ENCODE assay signal across 28 cellular contexts in the genomic region with DNA sequence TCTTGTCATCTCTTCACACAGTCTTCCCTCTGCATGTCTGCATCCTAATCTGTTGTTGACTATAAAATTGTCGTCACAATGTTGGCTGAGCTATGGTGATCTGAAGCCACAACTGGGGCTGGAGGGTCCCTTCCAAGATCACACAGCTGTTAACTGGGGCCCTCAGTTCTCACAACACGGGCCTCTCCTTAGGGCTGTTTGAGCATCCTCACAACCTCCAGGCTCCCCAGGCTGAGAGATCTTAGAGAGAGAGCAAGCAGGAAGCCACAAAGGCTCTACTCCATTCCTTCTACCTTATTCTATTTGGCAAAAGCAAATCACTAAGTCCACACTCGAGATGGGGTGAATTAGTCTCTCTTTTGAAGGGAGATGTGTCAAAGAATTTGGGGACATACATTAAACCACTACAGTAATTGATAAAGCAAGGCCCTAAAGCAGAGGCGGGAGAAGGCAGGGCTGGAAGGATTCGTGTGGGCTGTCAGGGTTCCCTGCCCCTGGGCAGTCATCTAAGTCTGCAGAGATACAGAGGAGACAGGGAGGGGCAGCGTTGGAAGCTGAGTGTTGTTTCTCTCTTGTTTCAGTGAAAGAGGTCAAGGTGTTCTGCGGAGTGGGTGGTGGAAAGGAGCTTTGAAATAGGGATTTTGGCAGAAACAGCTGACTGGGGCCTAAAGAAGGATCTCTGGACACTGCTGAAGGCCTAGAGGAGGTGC. TPM values are rescaled to one million over a fixed set of nuclear protein-coding genes. Genes with fewer than 3 reads are reported as not detected.
"Had no signal": no experiment of that assay in that cellular context is flagged by ENCODE, and none has a peak within 500 bp of the region (broad histone marks: within the 10 kb centered on the region; RNA-seq: fewer than 3 reads in every experiment).

No MANE protein-coding gene starts in this region.

- H3K27ac ChIP-seq: coronary artery, esophagus muscularis mucosa, foreskin keratinocyte, gastroesophageal sphincter, heart left ventricle, hepatocyte, left lung, pancreas, skin epidermis, thoracic aorta, tibial nerve, upper lobe of left lung, uterus had no signal

- DNase-seq: dermis blood vessel endothelial cell; effector memory CD4-positive, alpha-beta T cell; foreskin keratinocyte; heart left ventricle; left cardiac atrium; left lung; mesendoderm; naive thymus-derived CD8-positive, alpha-beta T cell; occipital lobe; pancreas; stimulated activated CD4-positive, alpha-beta T cell treated with anti-CD3 and anti-CD28 coated beads, Interleukin-15, amount 100 ng/mL, for 24 hours; stimulated activated CD4-positive, alpha-beta T cell treated with anti-CD3 and anti-CD28 coated beads, Interleukin-2, amount 100 ng/mL, for 48 hours; stimulated activated naive B cell treated with anti-CD40 and anti-IgM and Interleukin-4, amounts not matched to agents 10 μg/mL and 1 μg/mL and 100 μg/mL, for 72 hours; upper lobe of left lung; uterus had no signal

- H3K4me2 ChIP-seq: hepatocyte had no signal

- H3K9me3 ChIP-seq: pancreas, thoracic aorta, upper lobe of left lung, uterus had no signal

- H2AFZ ChIP-seq: hepatocyte had no signal

- H3K36me3 ChIP-seq: esophagus muscularis mucosa, gastroesophageal sphincter, heart left ventricle, left lung, pancreas, thoracic aorta, tibial nerve, upper lobe of left lung, uterus had no signal

- H3K4me3 ChIP-seq: coronary artery, esophagus muscularis mucosa, gastroesophageal sphincter, heart left ventricle, hepatocyte, left lung, pancreas, skin epidermis, thoracic aorta, tibial nerve, upper lobe of left lung, uterus had no signal

- H3K4me1 Mint-ChIP-seq: stimulated activated naive B cell treated with anti-CD40 and anti-IgM and Interleukin-4, amounts not matched to agents 10 μg/mL and 1 μg/mL and 100 μg/mL, for 72 hours had no signal

- H3K4me1 ChIP-seq: esophagus muscularis mucosa, foreskin keratinocyte, gastroesophageal sphincter, heart left ventricle, left lung, pancreas, tibial nerve, upper lobe of left lung, uterus had no signal

- H3K4me3 Mint-ChIP-seq: naive thymus-derived CD8-positive, alpha-beta T cell; stimulated activated naive B cell treated with anti-CD40 and anti-IgM and Interleukin-4, amounts not matched to agents 10 μg/mL and 1 μg/mL and 100 μg/mL, for 72 hours; stimulated activated naive CD8-positive, alpha-beta T cell treated with anti-CD3 and anti-CD28 coated beads, Interleukin-15, Interleukin-2, amounts not matched to agents 100 ng/mL and 50 ng/mL, for 24 hours had no signal

- ATAC-seq: foreskin keratinocyte; gastroesophageal sphincter; left cardiac atrium; left lung; naive thymus-derived CD8-positive, alpha-beta T cell; pancreas; stimulated activated naive B cell treated with anti-CD40 and anti-IgM and Interleukin-4, amounts not matched to agents 10 μg/mL and 1 μg/mL and 100 μg/mL, for 72 hours had no signal

- H3K79me2 ChIP-seq: hepatocyte had no signal

- H3K27me3 ChIP-seq: esophagus muscularis mucosa, heart left ventricle, hepatocyte, left lung, pancreas, tibial nerve, upper lobe of left lung, uterus had no signal

- H3K27ac Mint-ChIP-seq: naive thymus-derived CD8-positive, alpha-beta T cell; stimulated activated naive B cell treated with anti-CD40 and anti-IgM and Interleukin-4, amounts not matched to agents 10 μg/mL and 1 μg/mL and 100 μg/mL, for 72 hours; stimulated activated naive CD8-positive, alpha-beta T cell treated with anti-CD3 and anti-CD28 coated beads, Interleukin-15, Interleukin-2, amounts not matched to agents 100 ng/mL and 50 ng/mL, for 24 hours had no signal

RNA-seq across cellular contexts. Expression of a gene that starts 15.9 kb away (rescaled TPM):
- total RNA-seq: dermis blood vessel endothelial cell, endothelial cell of umbilical vein, epithelial cell of proximal tubule, foreskin keratinocyte, myocyte, occipital lobe, progenitor cell of endocrine pancreas had no signal
- polyA plus RNA-seq: fibroblast of lung had no signal
